Comparison of ENCODE assay signal across 14 cellular contexts in the genomic region with DNA sequence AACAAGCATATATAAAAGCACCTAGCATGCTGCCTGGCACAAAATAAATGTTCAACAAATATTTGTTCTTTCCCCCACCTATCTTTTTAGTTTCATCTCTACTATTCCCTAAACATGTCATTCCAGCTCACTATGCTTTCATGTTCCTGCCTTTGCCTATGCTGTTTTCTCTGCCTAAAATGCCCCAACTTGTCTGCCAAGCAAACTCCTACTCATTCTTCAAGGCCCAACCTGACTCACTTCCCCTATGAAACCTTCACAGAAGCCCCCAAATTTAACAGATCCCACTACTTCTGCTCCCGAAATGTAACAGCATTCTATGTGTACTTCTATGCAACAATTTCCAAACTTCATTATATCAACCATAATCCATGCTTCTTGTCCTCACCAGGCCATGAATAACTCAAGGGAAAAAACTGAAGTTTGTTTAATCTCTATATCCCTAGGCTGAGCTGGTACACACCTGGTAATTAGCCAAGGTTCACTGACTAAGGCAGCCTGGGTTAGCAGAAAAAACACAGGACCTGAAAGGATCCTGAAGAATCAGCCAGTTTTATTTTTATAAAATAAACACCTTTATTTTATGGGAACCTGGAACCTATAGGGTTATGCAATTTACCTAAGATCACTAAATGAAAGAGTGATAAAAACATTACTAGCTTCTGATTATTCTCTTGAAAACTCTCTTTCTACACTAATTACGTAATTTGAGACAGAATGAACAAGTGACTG.
DNase-seq lines count a peak whose midpoint lies in the region; ATAC-seq, FAIRE-seq and TF ChIP-seq lines count a peak whose summit lies in the region.
"Had no signal": no experiment of that assay in that cellular context is flagged by ENCODE, and none has a peak within 500 bp of the region (broad histone marks: within the 10 kb centered on the region; RNA-seq: fewer than 3 reads in every experiment).

No MANE protein-coding gene starts in this region.

- H3K4me2 ChIP-seq in keratinocyte (ENCODE audit: control insufficient read depth, extremely low read depth, insufficient read depth, low read depth, low read length) = peak overlapping the region; percentile 39
- no peak overlapping the region for H3K4me2 ChIP-seq in MM.1S (ENCODE audit: low read depth, low read length)

- no peaks in the 10 kb centered on the region for H3K4me1 Mint-ChIP-seq in immature natural killer cell
- no peaks in the 10 kb centered on the region for H3K4me1 Mint-ChIP-seq in activated T-helper 17 cell treated with anti-CD3 and anti-CD28 coated beads, Interleukin-2, amount 50 U/mL, for 72 hours

- H3K4me3 ChIP-seq in keratinocyte (ENCODE audit: control insufficient read depth in 2 of 3, extremely low read depth in 1 of 3, insufficient read depth in 2 of 3, low read depth in 1 of 3, low read length in 3 of 3) (no peak overlapping the region), MM.1S (ENCODE audit: low read length) (no peak overlapping the region)
- H3K4me3 ChIP-seq: adrenal gland, lung had no signal

- no peaks in the 10 kb centered on the region for H4K20me1 ChIP-seq in keratinocyte (ENCODE audit: control insufficient read depth, extremely low read depth, insufficient read depth, low read length)
- no peaks in the 10 kb centered on the region for H4K20me1 ChIP-seq in MM.1S (ENCODE audit: insufficient read depth, low read length)

- no peaks in the 10 kb centered on the region for H3K9me2 ChIP-seq in MM.1S (replicated peaks; ENCODE audit: insufficient read depth, low read length)

- no peaks in the 10 kb centered on the region for H3K27me3 ChIP-seq in keratinocyte (ENCODE audit: control insufficient read depth, extremely low read depth, insufficient read depth, low read length)
- H3K27me3 ChIP-seq in MM.1S (replicated peaks; ENCODE audit: insufficient read depth, low read length) = no peaks in the 10 kb centered on the region
- H3K27me3 ChIP-seq: adrenal gland had no signal

- H3K9me3 ChIP-seq in keratinocyte (ENCODE audit: control insufficient read depth, low read depth, low read length) = no peaks in the 10 kb centered on the region
- no peaks in the 10 kb centered on the region for H3K9me3 ChIP-seq in MM.1S (replicated peaks; ENCODE audit: insufficient read depth, low read length)
- H3K9me3 ChIP-seq: adrenal gland had no signal

- H3K4me1 ChIP-seq in keratinocyte (ENCODE audit: control insufficient read depth, extremely low read depth, insufficient read depth, low read length) (peaks cover 30% of the 10 kb centered on the region), MM.1S (ENCODE audit: low read length) (0 out of 2 replicates have a peak, but pooled peaks cover 3% of the 10 kb centered on the region)
- H3K4me1 ChIP-seq: adrenal gland had no signal

- peak overlapping the region in 1 of 6 donors; percentile 12 for H3K27ac Mint-ChIP-seq in immature natural killer cell
- no peak overlapping the region for H3K27ac Mint-ChIP-seq in activated T-helper 17 cell treated with anti-CD3 and anti-CD28 coated beads, Interleukin-2, amount 50 U/mL, for 72 hours
- H3K27ac Mint-ChIP-seq: CD4-positive, alpha-beta T cell had no signal

- ATAC-seq in activated T-helper 17 cell treated with anti-CD3 and anti-CD28 coated beads, Interleukin-2, amount 50 U/mL, for 72 hours (replicated peaks) = no peak

- dilution Hi-C loops in keratinocyte (cut with MboI; ENCODE audit: extremely low pct_ligation_motif_present, low sequenced_read_pairs) = no loop called here

- no peaks in the 10 kb centered on the region for H3K9me3 Mint-ChIP-seq in immature natural killer cell
- no peaks in the 10 kb centered on the region for H3K9me3 Mint-ChIP-seq in activated T-helper 17 cell treated with anti-CD3 and anti-CD28 coated beads, Interleukin-2, amount 50 U/mL, for 72 hours
- H3K9me3 Mint-ChIP-seq: CD4-positive, alpha-beta T cell had no signal

- no peaks in the 10 kb centered on the region for H3F3A ChIP-seq in MM.1S (ENCODE audit: insufficient read depth, low read length)

- no peaks in the 10 kb centered on the region for H3K9me1 ChIP-seq in keratinocyte (ENCODE audit: control insufficient read depth, extremely low read depth, insufficient read depth, low read length)

- DNase-seq in DMS79 treated with DMSO at 0.1 percent for 48 hours (lab: John Stamatoyannopoulos, UW) (peak; percentile 76), HT1080 (ENCODE audit: low read depth) (peak; percentile 35), NCI-H748 treated with DMSO at 0.1 percent for 48 hours (lab: John Stamatoyannopoulos, UW) (peak; percentile 69), keratinocyte (ENCODE audit: low read depth, low spot score) (no peak), immature natural killer cell (no peak), MM.1S (no peak), T1000 (lab: John Stamatoyannopoulos, UW) (no peak)
- DNase-seq: activated CD8-positive, alpha-beta memory T cell treated with anti-CD3 and anti-CD28 coated beads, Interleukin-2, amount 50 U/mL, for 48 hours; adrenal gland; CD4-positive, alpha-beta T cell; erythroblast; small intestine had no signal

- no peak overlapping the region for H3K4me3 Mint-ChIP-seq in immature natural killer cell
- H3K4me3 Mint-ChIP-seq in activated T-helper 17 cell treated with anti-CD3 and anti-CD28 coated beads, Interleukin-2, amount 50 U/mL, for 72 hours = no peak overlapping the region
- H3K4me3 Mint-ChIP-seq: CD4-positive, alpha-beta T cell had no signal

- peaks cover 0 to 2% of the 10 kb centered on the region in 2 experiments for H3K36me3 ChIP-seq in keratinocyte (ENCODE audit: control insufficient read depth in 2 of 2, extremely low read depth in 1 of 2, insufficient read depth in 2 of 2, low read length in 2 of 2)
- no peaks in the 10 kb centered on the region for H3K36me3 ChIP-seq in MM.1S (replicated peaks; ENCODE audit: insufficient read depth, low read length)
- H3K36me3 ChIP-seq: adrenal gland had no signal

- no peak overlapping the region for H3K9ac ChIP-seq in keratinocyte (ENCODE audit: control insufficient read depth, extremely low read depth, insufficient read depth, low read length)
- no peak overlapping the region for H3K9ac ChIP-seq in MM.1S (ENCODE audit: low read length)

- H3K27ac ChIP-seq in keratinocyte (ENCODE audit: control insufficient read depth, insufficient read depth, low read length) (peak overlapping the region; percentile 8), MM.1S (ENCODE audit: low read length) (no peak overlapping the region)
- H3K27ac ChIP-seq: adrenal gland had no signal

- H2AFZ ChIP-seq in keratinocyte (ENCODE audit: control insufficient read depth, low read length) (no peak overlapping the region), MM.1S (ENCODE audit: low read length) (no peak overlapping the region)

- H3K79me2 ChIP-seq in keratinocyte (ENCODE audit: control insufficient read depth, insufficient read depth, low read length) (peaks cover 65% of the 10 kb centered on the region), MM.1S (ENCODE audit: low read length) (peaks cover 62% of the 10 kb centered on the region)

- no peaks in the 10 kb centered on the region for H3K27me3 Mint-ChIP-seq in immature natural killer cell (ENCODE audit: low read depth in 3 of 3)
- H3K27me3 Mint-ChIP-seq in activated T-helper 17 cell treated with anti-CD3 and anti-CD28 coated beads, Interleukin-2, amount 50 U/mL, for 72 hours = no peaks in the 10 kb centered on the region
- H3K27me3 Mint-ChIP-seq: CD4-positive, alpha-beta T cell had no signal

- H3K36me3 Mint-ChIP-seq in immature natural killer cell = peaks cover 0 to 6% (median 4%) of the 10 kb centered on the region in 3 donors
- no peaks in the 10 kb centered on the region for H3K36me3 Mint-ChIP-seq in activated T-helper 17 cell treated with anti-CD3 and anti-CD28 coated beads, Interleukin-2, amount 50 U/mL, for 72 hours (ENCODE audit: low read depth)

- no peak for FAIRE-seq in keratinocyte (lab: Jason Lieb, UNC)
- FAIRE-seq: small intestine had no signal

- TF ChIP-seq CTCF in keratinocyte (optimal IDR thresholded peaks at IDR 0.05 in 1 of 3, IDR thresholded peaks at IDR 0.05 in 1 of 3, conservative IDR thresholded peaks at IDR 0.05 in 1 of 3; ENCODE audit: extremely low read depth in 1 of 3, insufficient read depth in 2 of 3, low read length in 3 of 3) (no peak), MM.1S (IDR thresholded peaks at IDR 0.05; ENCODE audit: low read length) (no peak)

Comparison
In these comparisons a context has a peak if more than half of its experiments do, and no peak if none do; other contexts are left out.
1. DNase-seq: peak in DMS79 treated with DMSO at 0.1 percent for 48 hours (single experiment), HT1080 (single experiment) and NCI-H748 treated with DMSO at 0.1 percent for 48 hours (single experiment); none in keratinocyte (single experiment), immature natural killer cell (0 of 3), MM.1S (single experiment) and T1000 (single experiment).